In the genomic region with DNA sequence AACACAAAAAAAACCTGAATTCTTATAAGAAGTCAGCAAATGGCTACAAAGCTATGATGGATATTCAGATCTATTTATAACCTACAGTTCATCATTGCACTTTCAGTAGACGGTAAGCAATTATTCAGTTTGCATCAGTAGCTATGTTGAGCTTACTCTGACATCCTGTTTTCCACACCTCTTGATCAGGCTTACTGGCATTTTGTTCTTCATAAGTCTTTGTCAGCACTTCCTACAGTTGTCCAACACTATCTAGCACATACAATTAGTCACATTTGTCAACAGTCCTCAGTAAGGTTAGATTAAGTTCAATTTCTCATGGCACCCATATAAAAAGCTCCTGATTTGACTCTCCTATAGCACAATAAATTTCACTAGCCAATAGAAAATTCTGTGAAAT, we compare ENCODE assay signal across 19 cellular contexts.
DNase-seq lines count a peak whose midpoint lies in the region; ATAC-seq and TF ChIP-seq lines count a peak whose summit lies in the region.
"Had no signal": no experiment of that assay in that cellular context is flagged by ENCODE, and none has a peak within 500 bp of the region (broad histone marks: within the 10 kb centered on the region; RNA-seq: fewer than 3 reads in every experiment).

No MANE protein-coding gene starts in this region.

- ATAC-seq in PC-3: peak; percentile 49
- peak in 3 of 4 donors; percentile 38 to 89 (median 81) for ATAC-seq in psoas muscle
- no peak for ATAC-seq in GM18873 (IDR thresholded peaks at IDR 0.05; ENCODE audit: low FRiP score, unreplicated experiment)
- ATAC-seq in aorta (ENCODE audit: low FRiP score): no peak

- no peaks in the 10 kb centered on the region for H3K9me3 ChIP-seq in PC-3 (ENCODE audit: low read length)
- peaks cover 10% of the 10 kb centered on the region for H3K9me3 ChIP-seq in left ventricle myocardium inferior (replicated peaks)
- H3K9me3 ChIP-seq in psoas muscle: peaks cover 3% of the 10 kb centered on the region
- no peaks in the 10 kb centered on the region for H3K9me3 ChIP-seq in aorta (ENCODE audit: control insufficient read depth, low read length)
- H3K9me3 ChIP-seq: SJCRH30 had no signal

- no peak overlapping the region for H3K9ac ChIP-seq in PC-3 (ENCODE audit: low read length)

- H3K79me2 ChIP-seq in PC-3 (ENCODE audit: low read length): no peaks in the 10 kb centered on the region

- H4K20me1 ChIP-seq in PC-3 (ENCODE audit: low read length): no peaks in the 10 kb centered on the region

- no peaks in the 10 kb centered on the region for H3K9me2 ChIP-seq in PC-3 (replicated peaks; ENCODE audit: low read length)

- intact Hi-C loops in PC-3 (cut with micrococcal nuclease) (no loop called here), left ventricle myocardium inferior (cut with micrococcal nuclease) (no loop called here), psoas muscle (cut with DNase I) (loop anchor here in 1 of 2 donors (5.0 kb wide), 1 partner anchor 40 kb away; no protein-coding TSS in a partner anchor), aorta (cut with DNase I) (no loop called here)

- CTCF ChIA-PET in PC-3 (lab: Charles Lee): interaction anchor here (0.6 kb wide), 1 partner anchor 104 kb away, joined by 3 read pairs; no protein-coding TSS in a partner anchor

- no peak overlapping the region for H3K4me2 ChIP-seq in PC-3 (ENCODE audit: low read length)

- H3K36me3 ChIP-seq in PC-3 (ENCODE audit: low read depth, low read length) (no peaks in the 10 kb centered on the region), left ventricle myocardium inferior (no peaks in the 10 kb centered on the region), psoas muscle (ENCODE audit: insufficient read depth in 1 of 2, low read depth in 1 of 2) (no peaks in the 10 kb centered on the region), aorta (ENCODE audit: control insufficient read depth in 1 of 2, insufficient read depth in 2 of 2, low read length in 1 of 2) (no peaks in the 10 kb centered on the region)
- H3K36me3 ChIP-seq: SJCRH30 had no signal

- no peak for TF ChIP-seq CTCF in PC-3 (conservative IDR thresholded peaks at IDR 0.05; ENCODE audit: low read depth, low read length)
- TF ChIP-seq CTCF in left ventricle myocardium inferior (IDR thresholded peaks at IDR 0.05; ENCODE audit: borderline replicate concordance): no peak
- no peak for TF ChIP-seq CTCF in psoas muscle (IDR thresholded peaks at IDR 0.05)

- WGBS in psoas muscle, 3 donors: 15 to 38% (median 25%) methylated on average over 1 of the region's 1 CpG
- 29 to 44% methylated on average over 1 of the region's 1 CpG for WGBS in aorta, 2 donors

- H3K4me3 ChIP-seq in PC-3 (ENCODE audit: low read length): no peak overlapping the region
- H3K4me3 ChIP-seq in left ventricle myocardium inferior: no peak overlapping the region
- no peak overlapping the region for H3K4me3 ChIP-seq in psoas muscle
- H3K4me3 ChIP-seq in aorta (ENCODE audit: low read length in 2 of 2): no peak overlapping the region
- H3K4me3 ChIP-seq: SJCRH30 had no signal

- H3K4me1 ChIP-seq in PC-3 (ENCODE audit: insufficient read depth, low read length) (peaks cover 27% of the 10 kb centered on the region), left ventricle myocardium inferior (peaks cover 7% of the 10 kb centered on the region), psoas muscle (no peaks in the 10 kb centered on the region), aorta (ENCODE audit: control insufficient read depth in 1 of 2, insufficient read depth in 2 of 2, low read length in 2 of 2) (peaks cover 0 to 1% of the 10 kb centered on the region in 2 donors)
- H3K4me1 ChIP-seq: SJCRH30 had no signal

- DNase-seq in PC-3: peak; percentile 40
- DNase-seq in dermis microvascular lymphatic vessel endothelial cell (ENCODE audit: low read depth in 2 of 2): peak; percentile 91 to 97
- no peak for DNase-seq in left ventricle myocardium inferior
- no peak for DNase-seq in psoas muscle
- no peak for DNase-seq in aorta
- DNase-seq in LoVo (ENCODE audit: low spot score): no peak
- DNase-seq: ACHN; CD4-positive, CD25-positive, alpha-beta regulatory T cell; H9; IMR-90; Karpas-422; NCI-H1436 treated with DMSO at 0.1 percent for 48 hours; NCI-H2029 treated with DMSO at 0.1 percent for 48 hours; NCI-H2171 treated with DMSO at 0.1 percent for 48 hours; NCI-H446 treated with DMSO at 0.1 percent for 48 hours; NK-92 treated with Interleukin-12 subunit alpha and Interleukin-12 subunit beta, amount 100 ng/mL, for 24 hours; RPMI8226; SJCRH30 had no signal

- H3F3A ChIP-seq in PC-3 (ENCODE audit: low read length, unreplicated experiment): no peaks in the 10 kb centered on the region

- H3K27ac ChIP-seq in PC-3 (ENCODE audit: low read length) (no peak overlapping the region), left ventricle myocardium inferior (replicated peaks) (peak overlapping the region; percentile 69), psoas muscle (peak overlapping the region; percentile 60), aorta (ENCODE audit: low read depth in 1 of 2, low read length in 2 of 2) (no peak overlapping the region)
- H3K27ac ChIP-seq: SJCRH30 had no signal

- H3K27me3 ChIP-seq in PC-3 (ENCODE audit: low read length) (no peaks in the 10 kb centered on the region), left ventricle myocardium inferior (ENCODE audit: low read depth) (no peaks in the 10 kb centered on the region), psoas muscle (ENCODE audit: insufficient read depth in 3 of 3, low read length in 2 of 3) (no peaks in the 10 kb centered on the region), aorta (ENCODE audit: control insufficient read depth in 1 of 2, insufficient read depth in 2 of 2, low read length in 1 of 2) (no peaks in the 10 kb centered on the region)
- H3K27me3 ChIP-seq: SJCRH30 had no signal

- POLR2A ChIA-PET in PC-3 (lab: Charles Lee; ENCODE audit: unreplicated experiment): no interaction called here

- BruUV-seq in PC-3 (replicated peaks; lab: Mats Ljungman, UMichigan): no TSS peak

- no peak overlapping the region for H2AFZ ChIP-seq in PC-3 (ENCODE audit: low read length)

Comparison
In these comparisons a context has a peak if more than half of its experiments do, and no peak if none do; other contexts are left out.
1. ATAC-seq: peak in PC-3 (single experiment) and psoas muscle (3 of 4); none in GM18873 (single experiment) and aorta (single experiment).
2. DNase-seq: peak in PC-3 (single experiment) and dermis microvascular lymphatic vessel endothelial cell (2 of 2); none in left ventricle myocardium inferior (single experiment), psoas muscle (0 of 2), aorta (0 of 2) and LoVo (single experiment).
3. H3K27ac ChIP-seq: peak in left ventricle myocardium inferior (single experiment) and psoas muscle (single experiment); none in PC-3 (single experiment) and aorta (0 of 2).